ENCODE assay signal across 9 cellular contexts in the genomic region with DNA sequence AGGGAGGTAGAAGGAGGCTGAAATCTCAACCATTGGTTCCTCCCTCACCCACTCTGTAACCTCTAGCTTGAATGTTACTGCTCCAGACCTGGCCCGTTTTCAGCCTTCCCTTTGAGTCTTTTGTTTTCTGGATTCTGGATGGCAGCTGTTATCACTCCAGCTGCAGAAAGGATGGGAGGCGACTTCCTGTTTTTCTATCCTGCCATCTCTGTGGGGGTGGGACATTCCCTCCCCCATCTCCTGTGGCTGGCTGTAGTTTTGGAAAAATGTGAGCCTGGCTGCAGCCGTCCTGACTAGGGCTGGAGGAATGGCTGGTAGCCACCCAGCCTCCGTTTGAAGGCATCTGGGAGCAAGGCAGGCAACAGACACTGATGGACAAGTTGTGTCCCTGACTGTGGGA. TPM values are rescaled to one million over a fixed set of nuclear protein-coding genes. Genes with fewer than 3 reads are reported as not detected.
DNase-seq lines count a peak whose midpoint lies in the region; ATAC-seq and TF ChIP-seq lines count a peak whose summit lies in the region.
"Had no signal": no experiment of that assay in that cellular context is flagged by ENCODE, and none has a peak within 500 bp of the region (broad histone marks: within the 10 kb centered on the region; RNA-seq: fewer than 3 reads in every experiment).

No MANE protein-coding gene starts in this region.

- H3K14ac ChIP-seq in IMR-90 (replicated peaks; ENCODE audit: low read depth, low read length) = peak overlapping the region; percentile 91

- H3K4me3 Mint-ChIP-seq in chondrocyte (ENCODE audit: unreplicated experiment) = no peak overlapping the region

- no peaks in the 10 kb centered on the region for H3K9me3 Mint-ChIP-seq in chondrocyte (ENCODE audit: low read depth)

- peaks cover 6% of the 10 kb centered on the region for H3K9me1 ChIP-seq in IMR-90 (ENCODE audit: insufficient read depth, low read length)

- H3K9ac ChIP-seq in IMR-90 (ENCODE audit: low read depth, low read length) = peak overlapping the region; percentile 5; the same call in 1 of the 2 replicates

- H3K27me3 ChIP-seq in IMR-90 (ENCODE audit: control insufficient read depth, insufficient read depth, low read length) (no peaks in the 10 kb centered on the region), psoas muscle (ENCODE audit: insufficient read depth in 3 of 3, low read length in 2 of 3) (no peaks in the 10 kb centered on the region)
- H3K27me3 ChIP-seq: SJSA1 had no signal

- WGBS in IMR-90 (ENCODE audit: extremely low coverage in 2 of 2, insufficient read length in 1 of 2), 2 experiments = 0% methylated on average over 1 of the region's 4 CpGs; no CpG with 5 or more reads in 1 of the 2 experiments
- 9% methylated on average over 2 of the region's 4 CpGs; no CpG with 5 or more reads in 1 of the 2 experiments for WGBS in mesodermal cell (ENCODE audit: insufficient coverage in 2 of 2), 2 experiments
- 42 to 48% (median 44%) methylated on average over 4 of the region's 4 CpGs for WGBS in psoas muscle, 3 donors

- H2BK20ac ChIP-seq in IMR-90 (ENCODE audit: low read depth, low read length) = peak overlapping the region; percentile 93

- intact Hi-C loops in IMR-90 (cut with micrococcal nuclease) (loop anchor here (5.0 kb wide), 1 partner anchor 179 kb away; no protein-coding TSS in a partner anchor), psoas muscle (cut with DNase I) (loop anchor here in 1 of 2 donors (5.0 to 10.0 kb wide), 2 partner anchors 46 to 114 kb away; no protein-coding TSS in a partner anchor)

- peak overlapping the region; percentile 84 for H4K91ac ChIP-seq in IMR-90 (ENCODE audit: insufficient read depth, low read depth, low read length)

- peak overlapping the region; percentile 99; the same call in 2 of the 3 replicates for H2BK15ac ChIP-seq in IMR-90 (ENCODE audit: low read depth, low read length)

- peaks cover 10% of the 10 kb centered on the region for H3K4me1 ChIP-seq in IMR-90 (ENCODE audit: control insufficient read depth, insufficient read depth, low read length)
- H3K4me1 ChIP-seq in mesodermal cell (ENCODE audit: control insufficient read depth, insufficient read depth, low read length, poor library complexity, severe bottlenecking) = peaks cover 35% of the 10 kb centered on the region
- H3K4me1 ChIP-seq in psoas muscle = peaks cover 5% of the 10 kb centered on the region

- ATAC-seq in IMR-90 (ENCODE audit: low read depth) = peak; percentile 13
- no peak for ATAC-seq in psoas muscle
- no peak for ATAC-seq in GM21526 (IDR thresholded peaks at IDR 0.05; ENCODE audit: low FRiP score, unreplicated experiment)

- dilution Hi-C loops in IMR-90 (cut with HindIII; ENCODE audit: low sequenced_read_pairs, unreplicated experiment) = no loop called here

- no peaks in the 10 kb centered on the region for H3K9me3 ChIP-seq in IMR-90 (ENCODE audit: control insufficient read depth, insufficient read depth, low read length)
- no peaks in the 10 kb centered on the region for H3K9me3 ChIP-seq in mesodermal cell (ENCODE audit: control insufficient read depth, low read length)
- H3K9me3 ChIP-seq in psoas muscle = no peaks in the 10 kb centered on the region
- H3K9me3 ChIP-seq: SJSA1 had no signal

- TF ChIP-seq POLR2A in IMR-90 (IDR thresholded peaks at IDR 0.05; ENCODE audit: low read depth, low read length) = no peak

- H3K27ac ChIP-seq in IMR-90 (ENCODE audit: insufficient read depth, low read length) (peak overlapping the region; percentile 60), mesodermal cell (ENCODE audit: low read depth, low read length, severe bottlenecking) (peak overlapping the region; percentile 80), psoas muscle (no peak overlapping the region)
- H3K27ac ChIP-seq: SJSA1 had no signal

- H3K27ac Mint-ChIP-seq in chondrocyte (ENCODE audit: unreplicated experiment) = peak overlapping the region; percentile 46

- TF ChIP-seq RAD21 in IMR-90 (IDR thresholded peaks at IDR 0.05; ENCODE audit: low read length) = no peak

- peak overlapping the region; percentile 80 for H2BK120ac ChIP-seq in IMR-90 (ENCODE audit: low read depth, low read length)

- DNase-seq in AG20443 (ENCODE audit: low spot score) (peak; percentile 77), IMR-90 (peak; percentile 52), chondrocyte (ENCODE audit: low spot score) (no peak), psoas muscle (no peak), GF-D8 (lab: John Stamatoyannopoulos, UW) (no peak), GM13977 (ENCODE audit: low spot score) (no peak)

- TF ChIP-seq CTCF in IMR-90 (conservative IDR thresholded peaks at IDR 0.05; ENCODE audit: low read depth, low read length) = no peak
- no peak for TF ChIP-seq CTCF in chondrocyte (IDR thresholded peaks at IDR 0.05)
- TF ChIP-seq CTCF in psoas muscle (IDR thresholded peaks at IDR 0.05) = no peak
- no peak for TF ChIP-seq CTCF in GM13977 (IDR thresholded peaks at IDR 0.05; ENCODE audit: extremely low read depth, insufficient read depth, missing control alignments)

- H3K36me3 Mint-ChIP-seq in chondrocyte (ENCODE audit: low read depth) = no peaks in the 10 kb centered on the region

- peak overlapping the region; percentile 92 for H2AK5ac ChIP-seq in IMR-90 (ENCODE audit: low read depth, low read length)

- POLR2A ChIA-PET in IMR-90 (lab: Charles Lee; ENCODE audit: unreplicated experiment) = interaction anchor here (0.6 kb wide), 1 partner anchor 1522 kb away, joined by 3 read pairs; no protein-coding TSS in a partner anchor

- H4K5ac ChIP-seq in IMR-90 (ENCODE audit: low read depth, low read length) = peak overlapping the region; percentile 53

- BruUV-seq in IMR-90 (replicated peaks; lab: Mats Ljungman, UMichigan) = no TSS peak

- peak overlapping the region; percentile 43 for H2AK9ac ChIP-seq in IMR-90 (replicated peaks; ENCODE audit: low read depth, low read length, poor library complexity)

- H3K56ac ChIP-seq in IMR-90 (ENCODE audit: extremely low read depth, insufficient read depth, low read length) = peak overlapping the region; percentile 46; the same call in 1 of the 2 replicates

- peak overlapping the region; percentile 53 for H3K4me2 ChIP-seq in IMR-90 (ENCODE audit: low read depth, low read length)

- H4K20me1 ChIP-seq in IMR-90 (ENCODE audit: insufficient read depth, low read length) = no peaks in the 10 kb centered on the region

- H2BK5ac ChIP-seq in IMR-90 (ENCODE audit: low read depth, low read length, poor library complexity, severe bottlenecking) = peak overlapping the region; percentile 35

- in situ Hi-C loops in IMR-90 (cut with MboI; ENCODE audit: low sequenced_read_pairs) = no loop called here
- in situ Hi-C loops in GM13977 (cut with MboI; ENCODE audit: low pct_unique_long_range_greater_than_20kb, low sequenced_read_pairs, unreplicated experiment) = no loop called here

- H3K4me3 ChIP-seq in IMR-90 (ENCODE audit: insufficient read depth, low read depth, low read length) (no peak overlapping the region), mesodermal cell (ENCODE audit: extremely low read depth, insufficient read depth, low read length, poor library complexity, severe bottlenecking) (no peak overlapping the region), psoas muscle (no peak overlapping the region)
- H3K4me3 ChIP-seq: SJSA1 had no signal

- peaks cover 0 to 31% of the 10 kb centered on the region in 2 experiments; a peak in 2 of 4 replicates for H3K79me1 ChIP-seq in IMR-90 (ENCODE audit: low read depth in 1 of 2, low read length in 2 of 2)

- no peaks in the 10 kb centered on the region for H3K27me3 Mint-ChIP-seq in chondrocyte (ENCODE audit: low read depth)

- peak overlapping the region; percentile 83 for H3K4ac ChIP-seq in IMR-90 (ENCODE audit: low read depth, low read length)

- peak overlapping the region; percentile 43 for H3K18ac ChIP-seq in IMR-90 (ENCODE audit: low read depth, low read length)

- peak overlapping the region; percentile 91 for H3K23ac ChIP-seq in IMR-90 (ENCODE audit: low read depth, low read length)

- CTCF ChIA-PET in IMR-90 (lab: Yijun Ruan, JAX) = no interaction called here

- H3K36me3 ChIP-seq in IMR-90 (ENCODE audit: control insufficient read depth, insufficient read depth, low read length) = no peaks in the 10 kb centered on the region
- no peaks in the 10 kb centered on the region for H3K36me3 ChIP-seq in mesodermal cell (ENCODE audit: control insufficient read depth, insufficient read depth, low read length)
- no peaks in the 10 kb centered on the region for H3K36me3 ChIP-seq in psoas muscle (ENCODE audit: insufficient read depth in 1 of 2, low read depth in 1 of 2)
- H3K36me3 ChIP-seq: SJSA1 had no signal

- H3K4me1 Mint-ChIP-seq in chondrocyte (ENCODE audit: low read depth) = peaks cover 35% of the 10 kb centered on the region

- peak overlapping the region; percentile 83 to 90 for H4K8ac ChIP-seq in IMR-90 (ENCODE audit: low read depth in 2 of 2, low read length in 2 of 2)

- peak overlapping the region; percentile 89 for H2AFZ ChIP-seq in IMR-90 (replicated peaks; ENCODE audit: low read length, poor library complexity)

TF ChIP-seq in IMR-90, 13 proteins besides CTCF, POLR2A, EP300 and RAD21:
- no peak for TF ChIP-seq USF2 (IDR thresholded peaks at IDR 0.05; ENCODE audit: low read depth, low read length)
- no peak for TF ChIP-seq RFX5 (IDR thresholded peaks at IDR 0.05; ENCODE audit: low read depth, low read length)
- no peak for TF ChIP-seq CEBPB (IDR thresholded peaks at IDR 0.05; ENCODE audit: low read depth, low read length)

RNA-seq across cellular contexts. Expression of gene PPFIBP1, which starts 2.9 kb away (rescaled TPM):
- total RNA-seq in IMR-90 (2012; rRNA removed) (72.2 and 78.6 TPM in 2 replicates), chondrocyte (83.6 to 87.6 TPM (median 85.0 TPM) in 3 replicates), psoas muscle (10 to 100 TPM; 28.3 to 63.1 (median 29.6) TPM)
- polyA plus RNA-seq in IMR-90 (2012; rRNA removed) (27.5 and 30.4 TPM in 2 replicates), psoas muscle (10 to 100 TPM in 1 of 3 donors, 1 to 10 TPM in 2; 5.9 to 11.2 (median 6.3) TPM)
- polyA plus RNA-seq in IMR-90 (2012; cell fraction: cytosol; rRNA removed) = 6.9 and 9.1 TPM in 2 replicates
- polyA plus RNA-seq in IMR-90 (2012; cell fraction: nucleus; rRNA removed; ENCODE audit: low replicate concordance) = 14.5 and 64.6 TPM in 2 replicates
- 106 TPM for polyA plus RNA-seq in mesodermal cell (2013, experiment 1 of 2)
- polyA plus RNA-seq in mesodermal cell (2013, experiment 2 of 2) = 98.9 TPM

Comparison
In these comparisons a context has a peak if more than half of its experiments do, and no peak if none do; other contexts are left out.
1. DNase-seq: peak in AG20443 (single experiment) and IMR-90 (single experiment); none in chondrocyte (single experiment), psoas muscle (0 of 2), GF-D8 (single experiment) and GM13977 (single experiment).